ENCODE assay signal across 14 cellular contexts in the genomic region with DNA sequence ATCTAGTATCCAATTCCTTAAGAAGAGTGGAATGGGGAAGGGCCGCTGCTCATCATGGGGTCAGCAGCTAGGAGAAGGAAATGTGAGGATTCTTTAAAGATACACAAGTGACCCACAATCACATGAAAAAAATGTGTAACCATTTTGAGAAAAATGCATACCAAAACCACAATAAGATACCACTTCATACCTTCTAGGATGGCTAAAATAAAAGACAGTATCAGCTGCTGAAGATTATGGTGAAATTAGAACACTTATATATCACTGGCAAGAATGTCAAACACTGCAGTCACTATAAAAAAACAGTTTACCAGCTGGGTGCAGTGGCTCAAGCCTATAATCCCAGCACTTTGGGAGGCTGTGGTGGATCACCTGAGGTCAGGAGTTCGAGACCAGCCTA.
"Had no signal": no experiment of that assay in that cellular context is flagged by ENCODE, and none has a peak within 500 bp of the region (broad histone marks: within the 10 kb centered on the region; RNA-seq: fewer than 3 reads in every experiment).

No MANE protein-coding gene starts in this region.

- H3K27ac Mint-ChIP-seq: stimulated activated effector memory CD8-positive, alpha-beta T cell treated with anti-CD3 and anti-CD28 coated beads, Interleukin-12 subunit alpha, Interleukin-12 subunit beta, amount 100 ng/mL, for 72 hours; type B pancreatic cell had no signal

- H3K9me3 Mint-ChIP-seq: naive thymus-derived CD4-positive, alpha-beta T cell; stimulated activated effector memory CD8-positive, alpha-beta T cell treated with anti-CD3 and anti-CD28 coated beads, Interleukin-12 subunit alpha, Interleukin-12 subunit beta, amount 100 ng/mL, for 72 hours; type B pancreatic cell had no signal

- H3K27me3 Mint-ChIP-seq: naive thymus-derived CD4-positive, alpha-beta T cell; type B pancreatic cell had no signal

- H3K4me3 Mint-ChIP-seq: naive thymus-derived CD4-positive, alpha-beta T cell; stimulated activated effector memory CD8-positive, alpha-beta T cell treated with anti-CD3 and anti-CD28 coated beads, Interleukin-12 subunit alpha, Interleukin-12 subunit beta, amount 100 ng/mL, for 72 hours; type B pancreatic cell had no signal

- ATAC-seq: left colon; naive thymus-derived CD4-positive, alpha-beta T cell; right cardiac atrium; stimulated activated effector memory CD8-positive, alpha-beta T cell treated with anti-CD3 and anti-CD28 coated beads, Interleukin-12 subunit alpha, Interleukin-12 subunit beta, amount 100 ng/mL, for 72 hours; stimulated activated naive CD8-positive, alpha-beta T cell treated with anti-CD3 and anti-CD28 coated beads, Interleukin-15, Interleukin-2, amounts not matched to agents 100 U/mL and 50 U/mL, for 24 hours had no signal

- DNase-seq: cortex of kidney; dorsolateral prefrontal cortex; effector CD8-positive, alpha-beta T cell; foreskin fibroblast; left colon; mesendoderm; naive thymus-derived CD4-positive, alpha-beta T cell; right cardiac atrium; stimulated activated CD4-positive, alpha-beta T cell treated with anti-CD3 and anti-CD28 coated beads, Interleukin-4, amount 100 ng/mL, for 1 hour; stimulated activated CD8-positive, alpha-beta memory T cell treated with anti-CD3 and anti-CD28 coated beads, Interleukin-4, amount 100 ng/mL, for 48 hours; stimulated activated naive CD8-positive, alpha-beta T cell treated with anti-CD3 and anti-CD28 coated beads, Interleukin-15, Interleukin-2, amounts not matched to agents 100 U/mL and 50 U/mL, for 24 hours; thyroid gland had no signal
